Comparison of ENCODE assay signal across 8 cellular contexts in the genomic region with DNA sequence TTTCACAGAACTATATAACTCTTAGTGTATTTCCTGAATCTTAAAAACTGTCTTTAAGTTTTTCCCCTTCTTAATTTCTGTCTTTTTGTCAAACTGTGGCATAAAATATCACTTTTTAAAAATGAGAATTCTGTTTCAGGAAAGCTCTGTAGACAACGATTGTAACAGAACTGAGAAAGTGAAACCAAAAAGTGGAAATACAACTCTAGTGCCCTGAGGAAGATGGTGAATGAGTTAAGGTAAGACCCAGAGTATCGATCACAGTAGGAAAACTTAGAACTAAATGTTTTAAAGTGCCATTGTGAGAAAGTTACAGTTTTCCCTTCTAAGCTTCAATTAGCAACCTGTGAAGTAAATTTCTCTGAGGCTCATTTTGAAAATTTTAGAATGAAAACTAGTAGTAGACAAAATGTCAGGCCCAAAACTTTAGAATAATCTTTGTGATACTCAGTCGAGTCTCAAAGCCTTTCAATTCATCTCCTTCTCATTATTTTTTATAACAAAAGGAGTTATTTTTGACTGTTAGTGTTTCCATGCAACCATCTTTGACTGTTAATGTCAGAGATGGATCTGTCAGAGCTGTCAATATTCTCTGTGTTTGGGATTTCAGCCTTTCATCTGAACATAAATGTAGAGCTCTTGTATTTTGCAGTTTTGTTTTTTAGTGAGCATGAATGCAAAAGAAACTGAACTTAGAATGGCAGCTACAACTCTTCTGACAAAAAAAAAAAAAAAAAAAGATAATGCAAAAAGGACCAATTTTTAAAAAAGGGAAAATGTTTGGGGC. TPM values are rescaled to one million over a fixed set of nuclear protein-coding genes. Genes with fewer than 3 reads are reported as not detected.
DNase-seq lines count a peak whose midpoint lies in the region; ATAC-seq, FAIRE-seq and TF ChIP-seq lines count a peak whose summit lies in the region.

No MANE protein-coding gene starts in this region.

- FAIRE-seq in GM19239 (lab: Jason Lieb, UNC), result no peak

- H3K27ac ChIP-seq in ACC112 (ENCODE audit: low read depth, low read length), result no peak overlapping the region
- no peak overlapping the region for H3K27ac ChIP-seq in thoracic aorta

- ATAC-seq in HG03280 (IDR thresholded peaks at IDR 0.05; ENCODE audit: unreplicated experiment), result peak; percentile 80
- ATAC-seq in thoracic aorta (ENCODE audit: insufficient number of reproducible peaks, low FRiP score, low read depth), result no peak

- H3K36me3 ChIP-seq in ACC112 (ENCODE audit: insufficient read depth, low read length) (no peaks in the 10 kb centered on the region), adipocyte (ENCODE audit: control insufficient read depth, insufficient read depth, low read length, severe bottlenecking) (no peaks in the 10 kb centered on the region), thoracic aorta (no peaks in the 10 kb centered on the region)

- peak; percentile 0 for DNase-seq in GM19239 (ENCODE audit: insufficient read length, low spot score)
- DNase-seq in adipocyte (ENCODE audit: low read depth), result peak; percentile 5
- DNase-seq in thoracic aorta (ENCODE audit: low spot score), result no peak
- DNase-seq in NCI-H524 treated with DMSO at 0.1 percent for 48 hours (lab: John Stamatoyannopoulos, UW), result no peak
- DNase-seq in germinal center (ENCODE audit: low spot score), result no peak
- DNase-seq in stimulated activated CD4-positive, alpha-beta T cell treated with anti-CD3 and anti-CD28 coated beads, Interleukin-2, amount 100 ng/mL, for 24 hours, result no peak

- H3K4me1 ChIP-seq in ACC112 (ENCODE audit: control insufficient read depth, insufficient read depth, low read length, unreplicated experiment) (no peaks in the 10 kb centered on the region), adipocyte (ENCODE audit: control insufficient read depth, insufficient read depth, low read length) (no peaks in the 10 kb centered on the region), thoracic aorta (ENCODE audit: control insufficient read depth in 1 of 2, low read depth in 2 of 2) (no peaks in the 10 kb centered on the region)

- no peak for TF ChIP-seq CTCF in thoracic aorta (IDR thresholded peaks at IDR 0.05)

- H3K9me3 ChIP-seq in adipocyte (ENCODE audit: control insufficient read depth, low read length), result no peaks in the 10 kb centered on the region
- H3K9me3 ChIP-seq in thoracic aorta, result no peaks in the 10 kb centered on the region

- no peaks in the 10 kb centered on the region for H3K79me2 ChIP-seq in ACC112 (ENCODE audit: control insufficient read depth, insufficient read depth, low read length, unreplicated experiment)

- H3K4me3 ChIP-seq in ACC112 (ENCODE audit: low read depth, low read length) (peak overlapping the region; percentile 73), adipocyte (ENCODE audit: low read length) (peak overlapping the region; percentile 77), thoracic aorta (peak overlapping the region; percentile 51)

- H3K27me3 ChIP-seq in ACC112 (ENCODE audit: insufficient read depth, low read length), result no peaks in the 10 kb centered on the region
- no peaks in the 10 kb centered on the region for H3K27me3 ChIP-seq in adipocyte (replicated peaks; ENCODE audit: control insufficient read depth, insufficient read depth, low read length)
- H3K27me3 ChIP-seq in thoracic aorta (replicated peaks; ENCODE audit: insufficient read depth), result no peaks in the 10 kb centered on the region

- peak overlapping the region; percentile 96 for H2AFZ ChIP-seq in ACC112 (ENCODE audit: low read length, unreplicated experiment)

- H3K9ac ChIP-seq in adipocyte (ENCODE audit: low read length), result peak overlapping the region; percentile 58

RNA-seq across cellular contexts. Expression of gene TRDN, which starts 19.0 kb away (rescaled TPM):
- total RNA-seq in thoracic aorta, result under 1 TPM in 1 of 2 donors, not detected in 1; 0.14 TPM

Comparison
In these comparisons a context has a peak if more than half of its experiments do, and no peak if none do; other contexts are left out.
1. DNase-seq: peak in GM19239 (single experiment) and adipocyte (single experiment); none in thoracic aorta (single experiment), NCI-H524 treated with DMSO at 0.1 percent for 48 hours (single experiment), germinal center (single experiment) and stimulated activated CD4-positive, alpha-beta T cell treated with anti-CD3 and anti-CD28 coated beads, Interleukin-2, amount 100 ng/mL, for 24 hours (0 of 2).
2. Peak in every context shown above with its lines, with median percentiles within 50 percentile points of each other: H3K4me3 ChIP-seq.